In the genomic region with DNA sequence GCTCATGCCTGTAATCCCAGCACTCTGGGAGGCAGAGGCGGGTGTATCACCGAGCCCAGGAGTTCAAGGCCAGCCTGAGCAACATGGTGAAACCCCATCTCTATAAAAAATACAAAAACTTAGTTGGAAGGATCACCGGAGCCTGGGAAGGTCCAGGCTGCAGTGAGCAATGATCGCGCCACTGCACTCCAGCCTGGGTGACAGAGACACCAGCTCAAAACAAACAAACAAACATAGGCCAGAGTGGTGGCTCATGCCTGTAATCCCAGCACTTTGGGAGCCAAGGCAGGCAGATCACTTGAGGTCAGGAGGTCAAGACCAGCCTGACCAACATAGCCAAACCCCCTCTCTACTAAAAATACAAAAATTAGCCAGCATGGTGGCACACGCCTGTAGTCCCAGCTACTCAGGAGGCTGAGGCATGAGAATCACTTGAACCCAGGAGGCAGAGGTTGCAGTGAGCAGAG, we compare ENCODE assay signal across 1 cellular context.
A peak's percentile ranks its signal among the peaks of the same experiment; 100 is the strongest.
TF ChIP-seq lines count a peak whose summit lies in the region.
"Not testable (repeated sequence)": the region's sequence is repeated elsewhere in the genome, so short reads cannot be mapped to it uniquely, and the experiment has no call there.

No MANE protein-coding gene starts in this region.

TF ChIP-seq in HepG2, 621 proteins besides CTCF, POLR2A, EP300 and RAD21 (continued from another document and continues in another):
- TF ChIP-seq, protein P1, sequence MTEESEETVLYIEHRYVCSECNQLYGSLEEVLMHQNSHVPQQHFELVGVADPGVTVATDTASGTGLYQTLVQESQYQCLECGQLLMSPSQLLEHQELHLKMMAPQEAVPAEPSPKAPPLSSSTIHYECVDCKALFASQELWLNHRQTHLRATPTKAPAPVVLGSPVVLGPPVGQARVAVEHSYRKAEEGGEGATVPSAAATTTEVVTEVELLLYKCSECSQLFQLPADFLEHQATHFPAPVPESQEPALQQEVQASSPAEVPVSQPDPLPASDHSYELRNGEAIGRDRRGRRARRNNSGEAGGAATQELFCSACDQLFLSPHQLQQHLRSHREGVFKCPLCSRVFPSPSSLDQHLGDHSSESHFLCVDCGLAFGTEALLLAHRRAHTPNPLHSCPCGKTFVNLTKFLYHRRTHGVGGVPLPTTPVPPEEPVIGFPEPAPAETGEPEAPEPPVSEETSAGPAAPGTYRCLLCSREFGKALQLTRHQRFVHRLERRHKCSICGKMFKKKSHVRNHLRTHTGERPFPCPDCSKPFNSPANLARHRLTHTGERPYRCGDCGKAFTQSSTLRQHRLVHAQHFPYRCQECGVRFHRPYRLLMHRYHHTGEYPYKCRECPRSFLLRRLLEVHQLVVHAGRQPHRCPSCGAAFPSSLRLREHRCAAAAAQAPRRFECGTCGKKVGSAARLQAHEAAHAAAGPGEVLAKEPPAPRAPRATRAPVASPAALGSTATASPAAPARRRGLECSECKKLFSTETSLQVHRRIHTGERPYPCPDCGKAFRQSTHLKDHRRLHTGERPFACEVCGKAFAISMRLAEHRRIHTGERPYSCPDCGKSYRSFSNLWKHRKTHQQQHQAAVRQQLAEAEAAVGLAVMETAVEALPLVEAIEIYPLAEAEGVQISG (CRISPR knock-in tag; IDR thresholded peaks at IDR 0.05), result 0 out of 2 replicates have a peak, but pooled peaks have one; percentile 19
- TF ChIP-seq HNF4A (CRISPR knock-in tag; IDR thresholded peaks at IDR 0.05) (peak; percentile 43), HDAC2 (CRISPR knock-in tag; IDR thresholded peaks at IDR 0.05) (0 out of 2 replicates have a peak, but pooled peaks have one; percentile 40), FOSL2 (CRISPR knock-in tag; IDR thresholded peaks at IDR 0.05) (peak; percentile 16; the same call in 1 of the 2 replicates), NR2F1 (CRISPR knock-in tag; IDR thresholded peaks at IDR 0.05) (peak; percentile 53 to 74; a peak in 2 of 4 replicates), ZBTB33 (CRISPR knock-in tag; IDR thresholded peaks at IDR 0.05) (peak; percentile 54; the same call in 1 of the 2 replicates), PHF8 (CRISPR knock-in tag; IDR thresholded peaks at IDR 0.05) (0 out of 2 replicates have a peak, but pooled peaks have one; percentile 21), ZNF766 (CRISPR knock-in tag; IDR thresholded peaks at IDR 0.05; ENCODE audit: borderline replicate concordance) (0 out of 2 replicates have a peak, but pooled peaks have one; percentile 23), ZNF792 (CRISPR knock-in tag; IDR thresholded peaks at IDR 0.05) (peak; percentile 54; the same call in 1 of the 2 replicates), FOXP1 (CRISPR knock-in tag; IDR thresholded peaks at IDR 0.05) (peak; percentile 73), CREM (IDR thresholded peaks at IDR 0.05) (peak; percentile 17; the same call in 1 of the 2 replicates), SALL1 (CRISPR knock-in tag; IDR thresholded peaks at IDR 0.05) (peak; percentile 77), ZNF614 (CRISPR knock-in tag; IDR thresholded peaks at IDR 0.05; ENCODE audit: borderline replicate concordance) (0 out of 2 replicates have a peak, but pooled peaks have one; percentile 25), NR2F6 (IDR thresholded peaks at IDR 0.05) (peak; percentile 82), NR2F6 (CRISPR knock-in tag; IDR thresholded peaks at IDR 0.05) (peak; percentile 85), ZNF350 (CRISPR knock-in tag; IDR thresholded peaks at IDR 0.05; ENCODE audit: borderline replicate concordance, low read depth) (peak; percentile 58; the same call in 1 of the 2 replicates), ZMYM4 (CRISPR knock-in tag; IDR thresholded peaks at IDR 0.05) (peak; percentile 73), ZNF121 (CRISPR knock-in tag; IDR thresholded peaks at IDR 0.05) (peak; percentile 83), SOX6 (CRISPR knock-in tag; IDR thresholded peaks at IDR 0.05) (peak; percentile 55), RARA (CRISPR knock-in tag; IDR thresholded peaks at IDR 0.05) (peak; percentile 72; the same call in 1 of the 2 replicates), ZBTB38 (CRISPR knock-in tag; IDR thresholded peaks at IDR 0.05) (peak; percentile 82; the same call in 1 of the 2 replicates), ARID5B (CRISPR knock-in tag; IDR thresholded peaks at IDR 0.05) (peak; percentile 48), SAP130 (CRISPR knock-in tag; IDR thresholded peaks at IDR 0.05; ENCODE audit: low read depth) (peak; percentile 59), KDM5B (CRISPR knock-in tag; IDR thresholded peaks at IDR 0.05; ENCODE audit: borderline replicate concordance) (peak; percentile 41; the same call in 1 of the 2 replicates), HOMEZ (CRISPR knock-in tag; IDR thresholded peaks at IDR 0.05; ENCODE audit: low read depth) (peak; percentile 51; the same call in 1 of the 2 replicates), ZNF609 (CRISPR knock-in tag; IDR thresholded peaks at IDR 0.05; ENCODE audit: borderline replicate concordance) (peak; percentile 36; the same call in 1 of the 2 replicates), RXRB (CRISPR knock-in tag; IDR thresholded peaks at IDR 0.05; ENCODE audit: borderline replicate concordance) (peak; percentile 31; the same call in 1 of the 2 replicates), GATAD2A (CRISPR knock-in tag; IDR thresholded peaks at IDR 0.05) (peak; percentile 30; the same call in 1 of the 2 replicates), IKZF5 (CRISPR knock-in tag; IDR thresholded peaks at IDR 0.05) (0 out of 2 replicates have a peak, but pooled peaks have one; percentile 27)
- TF ChIP-seq, protein P2, sequence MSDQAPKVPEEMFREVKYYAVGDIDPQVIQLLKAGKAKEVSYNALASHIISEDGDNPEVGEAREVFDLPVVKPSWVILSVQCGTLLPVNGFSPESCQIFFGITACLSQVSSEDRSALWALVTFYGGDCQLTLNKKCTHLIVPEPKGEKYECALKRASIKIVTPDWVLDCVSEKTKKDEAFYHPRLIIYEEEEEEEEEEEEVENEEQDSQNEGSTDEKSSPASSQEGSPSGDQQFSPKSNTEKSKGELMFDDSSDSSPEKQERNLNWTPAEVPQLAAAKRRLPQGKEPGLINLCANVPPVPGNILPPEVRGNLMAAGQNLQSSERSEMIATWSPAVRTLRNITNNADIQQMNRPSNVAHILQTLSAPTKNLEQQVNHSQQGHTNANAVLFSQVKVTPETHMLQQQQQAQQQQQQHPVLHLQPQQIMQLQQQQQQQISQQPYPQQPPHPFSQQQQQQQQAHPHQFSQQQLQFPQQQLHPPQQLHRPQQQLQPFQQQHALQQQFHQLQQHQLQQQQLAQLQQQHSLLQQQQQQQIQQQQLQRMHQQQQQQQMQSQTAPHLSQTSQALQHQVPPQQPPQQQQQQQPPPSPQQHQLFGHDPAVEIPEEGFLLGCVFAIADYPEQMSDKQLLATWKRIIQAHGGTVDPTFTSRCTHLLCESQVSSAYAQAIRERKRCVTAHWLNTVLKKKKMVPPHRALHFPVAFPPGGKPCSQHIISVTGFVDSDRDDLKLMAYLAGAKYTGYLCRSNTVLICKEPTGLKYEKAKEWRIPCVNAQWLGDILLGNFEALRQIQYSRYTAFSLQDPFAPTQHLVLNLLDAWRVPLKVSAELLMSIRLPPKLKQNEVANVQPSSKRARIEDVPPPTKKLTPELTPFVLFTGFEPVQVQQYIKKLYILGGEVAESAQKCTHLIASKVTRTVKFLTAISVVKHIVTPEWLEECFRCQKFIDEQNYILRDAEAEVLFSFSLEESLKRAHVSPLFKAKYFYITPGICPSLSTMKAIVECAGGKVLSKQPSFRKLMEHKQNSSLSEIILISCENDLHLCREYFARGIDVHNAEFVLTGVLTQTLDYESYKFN (CRISPR knock-in tag; conservative IDR thresholded peaks at IDR 0.05), result peak; percentile 40; the same call in 1 of the 2 replicates
- TF ChIP-seq FOXP1 (IDR thresholded peaks at IDR 0.05); CREM (CRISPR knock-in tag; IDR thresholded peaks at IDR 0.05); SOX6 (IDR thresholded peaks at IDR 0.05): not testable (repeated sequence)
- TF ChIP-seq, protein P3, sequence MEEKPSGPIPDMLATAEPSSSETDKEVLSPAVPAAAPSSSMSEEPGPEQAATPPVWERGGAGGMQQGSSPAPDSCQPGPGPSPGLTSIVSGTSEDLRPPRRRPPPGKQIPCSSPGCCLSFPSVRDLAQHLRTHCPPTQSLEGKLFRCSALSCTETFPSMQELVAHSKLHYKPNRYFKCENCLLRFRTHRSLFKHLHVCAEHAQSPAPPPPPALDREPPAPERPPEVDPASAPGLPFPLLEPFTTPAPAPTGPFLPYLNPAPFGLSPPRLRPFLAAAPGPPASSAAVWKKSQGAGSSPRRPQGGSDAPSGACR (CRISPR knock-in tag; IDR thresholded peaks at IDR 0.05), result 0 out of 2 replicates have a peak, but pooled peaks have one; percentile 66
